Comparison of ENCODE assay signal across 8 cellular contexts in the genomic region with DNA sequence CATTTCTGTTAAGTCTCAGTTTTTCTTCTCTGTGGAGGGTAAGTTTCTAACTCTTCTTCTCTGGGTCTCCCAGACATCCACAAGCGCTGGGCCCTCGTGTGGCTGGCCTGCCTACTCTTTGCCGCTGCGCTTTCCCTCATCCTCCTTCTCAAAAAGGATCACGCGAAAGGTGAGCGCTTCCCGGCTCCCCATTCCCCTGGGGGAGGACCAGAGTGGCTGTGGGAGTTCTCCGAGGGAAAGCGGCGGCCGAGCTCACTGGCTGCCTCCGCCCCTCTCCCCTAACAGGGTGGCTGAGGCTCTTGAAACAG. TPM values are rescaled to one million over a fixed set of nuclear protein-coding genes. Genes with fewer than 3 reads are reported as not detected.
DNase-seq lines count a peak whose midpoint lies in the region; ATAC-seq and TF ChIP-seq lines count a peak whose summit lies in the region.

No MANE protein-coding gene starts in this region.

- no peak for DNase-seq in CD8-positive, alpha-beta T cell
- DNase-seq in PC-3 (no peak), endothelial cell (ENCODE audit: low spot score) (no peak), occipital lobe (lab: John Stamatoyannopoulos, UW) (peak; percentile 58)

- no peaks in the 10 kb centered on the region for H3K9me3 ChIP-seq in CD8-positive, alpha-beta T cell (ENCODE audit: low read length)
- H3K9me3 ChIP-seq in PC-3 (ENCODE audit: low read length), result no peaks in the 10 kb centered on the region

- CTCF ChIA-PET in CD8-positive, alpha-beta T cell (lab: Charles Lee), result interaction anchor here (0.7 to 4.0 kb wide), 22 partner anchors 10 to 339 kb away, joined by 3 to 22 read pairs (median 4); a partner anchor contains a TSS
- CTCF ChIA-PET in PC-3 (lab: Charles Lee), result interaction anchor here (0.6 to 2.0 kb wide), 9 partner anchors 10 to 343 kb away, joined by 3 to 24 read pairs (median 4); no protein-coding TSS in a partner anchor

- no peaks in the 10 kb centered on the region for H3K9me3 Mint-ChIP-seq in CD8-positive, alpha-beta T cell
- no peaks in the 10 kb centered on the region for H3K9me3 Mint-ChIP-seq in endothelial cell (ENCODE audit: unreplicated experiment)

- peak overlapping the region; percentile 99 for H3K27ac Mint-ChIP-seq in CD8-positive, alpha-beta T cell
- H3K27ac Mint-ChIP-seq in endothelial cell (ENCODE audit: unreplicated experiment), result peak overlapping the region; percentile 64

- peak overlapping the region; percentile 95 for H3K4me3 Mint-ChIP-seq in CD8-positive, alpha-beta T cell
- H3K4me3 Mint-ChIP-seq in endothelial cell (ENCODE audit: unreplicated experiment), result peak overlapping the region; percentile 73

- H3K4me2 ChIP-seq in PC-3 (ENCODE audit: low read length), result peak overlapping the region; percentile 91

- H3K4me1 ChIP-seq in CD8-positive, alpha-beta T cell (ENCODE audit: insufficient read depth, low read length), result peaks cover 32% of the 10 kb centered on the region
- H3K4me1 ChIP-seq in PC-3 (ENCODE audit: insufficient read depth, low read length), result peaks cover 33% of the 10 kb centered on the region

- H3K4me1 Mint-ChIP-seq in CD8-positive, alpha-beta T cell (ENCODE audit: low read depth), result peaks cover 47% of the 10 kb centered on the region
- peaks cover 20% of the 10 kb centered on the region for H3K4me1 Mint-ChIP-seq in endothelial cell (ENCODE audit: unreplicated experiment)

- BruUV-seq in PC-3 (replicated peaks; lab: Mats Ljungman, UMichigan), result no TSS peak

- peak overlapping the region; percentile 90 for H3K27ac ChIP-seq in CD8-positive, alpha-beta T cell (ENCODE audit: low read depth, low read length)
- peak overlapping the region; percentile 84 for H3K27ac ChIP-seq in PC-3 (ENCODE audit: low read length)

- H3K9ac ChIP-seq in PC-3 (ENCODE audit: low read length), result peak overlapping the region; percentile 81

- no peak for ATAC-seq in CD8-positive, alpha-beta T cell
- ATAC-seq in PC-3 (no peak), HG02870 (IDR thresholded peaks at IDR 0.05; ENCODE audit: unreplicated experiment) (no peak), HG03432 (IDR thresholded peaks at IDR 0.05; ENCODE audit: unreplicated experiment) (no peak), HG02938 (IDR thresholded peaks at IDR 0.05; ENCODE audit: unreplicated experiment) (no peak), GM21360 (IDR thresholded peaks at IDR 0.05; ENCODE audit: unreplicated experiment) (no peak)

- no peak for TF ChIP-seq CTCF in CD8-positive, alpha-beta T cell (IDR thresholded peaks at IDR 0.05)
- no peak for TF ChIP-seq CTCF in PC-3 (conservative IDR thresholded peaks at IDR 0.05; ENCODE audit: low read depth, low read length)
- TF ChIP-seq CTCF in endothelial cell (IDR thresholded peaks at IDR 0.05; ENCODE audit: unreplicated experiment), result no peak

- peaks cover 24% of the 10 kb centered on the region for H3K36me3 Mint-ChIP-seq in CD8-positive, alpha-beta T cell
- H3K36me3 Mint-ChIP-seq in endothelial cell (ENCODE audit: low read depth, unreplicated experiment), result peaks cover 28% of the 10 kb centered on the region

- H3K4me3 ChIP-seq in CD8-positive, alpha-beta T cell (ENCODE audit: low read depth, low read length), result peak overlapping the region; percentile 85
- H3K4me3 ChIP-seq in PC-3 (ENCODE audit: low read length), result peak overlapping the region; percentile 72

- H3K27me3 Mint-ChIP-seq in CD8-positive, alpha-beta T cell (ENCODE audit: low read depth), result no peaks in the 10 kb centered on the region
- H3K27me3 Mint-ChIP-seq in endothelial cell (ENCODE audit: unreplicated experiment), result peaks cover 13% of the 10 kb centered on the region

- no peaks in the 10 kb centered on the region for H3F3A ChIP-seq in PC-3 (ENCODE audit: low read length, unreplicated experiment)

- H4K20me1 ChIP-seq in PC-3 (ENCODE audit: low read length), result no peaks in the 10 kb centered on the region

- H3K36me3 ChIP-seq in CD8-positive, alpha-beta T cell (ENCODE audit: insufficient read depth, low read length), result peaks cover 4% of the 10 kb centered on the region
- peaks cover 17% of the 10 kb centered on the region for H3K36me3 ChIP-seq in PC-3 (ENCODE audit: low read depth, low read length)

- no peaks in the 10 kb centered on the region for H3K27me3 ChIP-seq in CD8-positive, alpha-beta T cell (ENCODE audit: insufficient read depth, low read length)
- H3K27me3 ChIP-seq in PC-3 (ENCODE audit: low read length), result no peaks in the 10 kb centered on the region

- peaks cover 19% of the 10 kb centered on the region for H3K79me2 ChIP-seq in PC-3 (ENCODE audit: low read length)

- POLR2A ChIA-PET in CD8-positive, alpha-beta T cell (lab: Charles Lee), result interaction anchor here (0.7 to 5.2 kb wide), 27 partner anchors 10 to 570 kb away, joined by 3 to 46 read pairs (median 7); a partner anchor contains a TSS
- POLR2A ChIA-PET in PC-3 (lab: Charles Lee; ENCODE audit: unreplicated experiment), result interaction anchor here (0.6 to 1.9 kb wide), 4 partner anchors 16 to 113 kb away, joined by 4 to 25 read pairs (median 6); a partner anchor contains a TSS

- intact Hi-C loops in CD8-positive, alpha-beta T cell (cut with DNase I, micrococcal nuclease), result loop anchor here (1.0 to 10.0 kb wide), 16 partner anchors 14 to 1785 kb away; a partner anchor contains a TSS
- intact Hi-C loops in PC-3 (cut with micrococcal nuclease), result loop anchor here (2.0 to 5.0 kb wide), 2 partner anchors 34 to 215 kb away; no protein-coding TSS in a partner anchor

- H2AFZ ChIP-seq in PC-3 (ENCODE audit: low read length), result peak overlapping the region; percentile 67

- H3K9me2 ChIP-seq in PC-3 (replicated peaks; ENCODE audit: low read length), result no peaks in the 10 kb centered on the region

RNA-seq across cellular contexts. Expression of a gene that starts 1.1 kb away (rescaled TPM):
- 10 to 100 TPM in 1 of 2 experiments, 1 to 10 TPM in 1; 6.3 to 10.7 TPM for total RNA-seq in CD8-positive, alpha-beta T cell
- total RNA-seq in PC-3 (2014; rRNA removed) (22.0 and 28.3 TPM in 2 replicates), endothelial cell (ENCODE audit: unreplicated experiment) (30.7 TPM), occipital lobe (17.5 TPM)

RNA-seq across cellular contexts. Expression of a gene that starts 15.6 kb away (rescaled TPM):
- under 1 TPM; 0.71 to 0.83 TPM for total RNA-seq in CD8-positive, alpha-beta T cell
- total RNA-seq in PC-3 (2014; rRNA removed), result 116 and 138 TPM in 2 replicates
- 17.5 TPM for total RNA-seq in endothelial cell (ENCODE audit: unreplicated experiment)
- total RNA-seq in occipital lobe, result 4.5 TPM

RNA-seq across cellular contexts. Expression of a gene that starts 19.7 kb away (rescaled TPM):
- 1 to 10 TPM; 6.4 to 6.9 TPM for total RNA-seq in CD8-positive, alpha-beta T cell
- 4.4 and 5.0 TPM in 2 replicates for total RNA-seq in PC-3 (2014; rRNA removed)
- 1.9 TPM for total RNA-seq in endothelial cell (ENCODE audit: unreplicated experiment)
- 4.1 TPM for total RNA-seq in occipital lobe

RNA-seq across cellular contexts. Expression of a gene that starts 29.8 kb away (rescaled TPM):
- 1 to 10 TPM; 2.5 to 3.1 TPM for total RNA-seq in CD8-positive, alpha-beta T cell
- 4.0 and 4.7 TPM in 2 replicates for total RNA-seq in PC-3 (2014; rRNA removed)
- total RNA-seq in endothelial cell (ENCODE audit: unreplicated experiment), result 0.74 TPM
- not detected for total RNA-seq in occipital lobe

RNA-seq across cellular contexts. Expression of a gene that starts 42.1 kb away (rescaled TPM):
- 10 to 100 TPM; 13.4 to 14.5 TPM for total RNA-seq in CD8-positive, alpha-beta T cell
- total RNA-seq in PC-3 (2014; rRNA removed), result 32.5 and 34.1 TPM in 2 replicates
- 26.6 TPM for total RNA-seq in endothelial cell (ENCODE audit: unreplicated experiment)
- total RNA-seq in occipital lobe, result 17.8 TPM
